Comparison of ENCODE assay signal across 16 cellular contexts in genomic region chr10:34908472-34908871, GRCh38.
DNase-seq lines count a peak whose midpoint lies in the region; ATAC-seq and TF ChIP-seq lines count a peak whose summit lies in the region.
"Had no signal": no experiment of that assay in that cellular context is flagged by ENCODE, and none has a peak within 500 bp of the region (broad histone marks: within the 10 kb centered on the region; RNA-seq: fewer than 3 reads in every experiment).

No MANE protein-coding gene starts in this region.

- H3K4me1 Mint-ChIP-seq in naive thymus-derived CD8-positive, alpha-beta T cell: no peaks in the 10 kb centered on the region
- H3K4me1 Mint-ChIP-seq: activated naive CD4-positive, alpha-beta T cell treated with anti-CD3 and anti-CD28 coated beads, Interleukin-2, amount 50 U/mL, for 24 hours had no signal

- peak overlapping the region; percentile 1 for H2AFZ ChIP-seq in fibroblast of lung (ENCODE audit: low read length)

- H3K27me3 Mint-ChIP-seq in naive thymus-derived CD8-positive, alpha-beta T cell: peaks cover 0 to 3% (median 0%) of the 10 kb centered on the region in 5 donors
- H3K27me3 Mint-ChIP-seq: activated CD4-positive, alpha-beta memory T cell treated with anti-CD3 and anti-CD28 coated beads for 36 hours had no signal

- peak overlapping the region; percentile 11 for H3K4me2 ChIP-seq in fibroblast of lung (ENCODE audit: extremely low read depth, insufficient read depth, low read length)

- H3K4me3 ChIP-seq in fibroblast of lung (replicated peaks in 1 of 4; ENCODE audit: control extremely low read depth in 1 of 4, insufficient read depth in 1 of 4, low read depth in 3 of 4, low read length in 4 of 4) (no peak overlapping the region), sigmoid colon (no peak overlapping the region)

- no peaks in the 10 kb centered on the region for H3K79me2 ChIP-seq in fibroblast of lung (ENCODE audit: control insufficient read depth, insufficient read depth, low read length)

- TF ChIP-seq CTCF in fibroblast of lung (conservative IDR thresholded peaks at IDR 0.05 in 1 of 2, IDR thresholded peaks at IDR 0.05 in 1 of 2; ENCODE audit: low read depth in 1 of 2, low read length in 2 of 2) (no peak), sigmoid colon (IDR thresholded peaks at IDR 0.05) (no peak)

- no peak overlapping the region for H3K4me3 Mint-ChIP-seq in naive thymus-derived CD8-positive, alpha-beta T cell
- H3K4me3 Mint-ChIP-seq: activated CD4-positive, alpha-beta memory T cell treated with anti-CD3 and anti-CD28 coated beads for 36 hours; activated naive CD4-positive, alpha-beta T cell treated with anti-CD3 and anti-CD28 coated beads, Interleukin-2, amount 50 U/mL, for 24 hours had no signal

- H3K9me3 Mint-ChIP-seq in naive thymus-derived CD8-positive, alpha-beta T cell: no peaks in the 10 kb centered on the region
- H3K9me3 Mint-ChIP-seq: activated CD4-positive, alpha-beta memory T cell treated with anti-CD3 and anti-CD28 coated beads for 36 hours; activated naive CD4-positive, alpha-beta T cell treated with anti-CD3 and anti-CD28 coated beads, Interleukin-2, amount 50 U/mL, for 24 hours had no signal

- intact Hi-C loops in sigmoid colon (cut with DNase I): no loop called here

- no peak for TF ChIP-seq EP300 in sigmoid colon (IDR thresholded peaks at IDR 0.05)

- WGBS in sigmoid colon, 2 donors: 66 to 67% methylated on average over 5 of the region's 5 CpGs

- no peak overlapping the region for H3K9ac ChIP-seq in fibroblast of lung (ENCODE audit: insufficient read depth, low read length)

- H3K27ac Mint-ChIP-seq in naive thymus-derived CD8-positive, alpha-beta T cell: peak overlapping the region in 1 of 10 donors; percentile 5
- H3K27ac Mint-ChIP-seq: activated CD4-positive, alpha-beta memory T cell treated with anti-CD3 and anti-CD28 coated beads for 36 hours; activated naive CD4-positive, alpha-beta T cell treated with anti-CD3 and anti-CD28 coated beads, Interleukin-2, amount 50 U/mL, for 24 hours had no signal

- DNase-seq in EL: peak; percentile 88
- DNase-seq in NCI-H1694 treated with DMSO at 0.1 percent for 48 hours (lab: John Stamatoyannopoulos, UW): peak; percentile 58
- DNase-seq in fibroblast of lung (ENCODE audit: low read depth in 2 of 2): peak; percentile 16 to 76
- peak; percentile 59 for DNase-seq in sigmoid colon
- DNase-seq in NCI-H1092 treated with DMSO at 0.1 percent for 48 hours (lab: John Stamatoyannopoulos, UW): no peak
- DNase-seq in activated T-cell treated with anti-CD3 and anti-CD28 coated beads, Interleukin-2, amount 50 U/mL, for 48 hours: no peak
- DNase-seq in T-helper 1 cell: no peak
- no peak for DNase-seq in naive thymus-derived CD8-positive, alpha-beta T cell
- DNase-seq: activated CD4-positive, alpha-beta memory T cell treated with anti-CD3 and anti-CD28 coated beads for 36 hours; cortex of kidney; NCI-H2227 treated with DMSO at 0.1 percent for 48 hours; occipital lobe; stimulated activated CD4-positive, alpha-beta T cell treated with anti-CD3 and anti-CD28 coated beads, Interleukin-2, amount 100 ng/mL, for 48 hours; stimulated activated naive CD8-positive, alpha-beta T cell treated with anti-CD3 and anti-CD28 coated beads, Interleukin-15, Interleukin-2, amounts not matched to agents 100 U/mL and 50 U/mL, for 24 hours had no signal

- POLR2A ChIA-PET in naive thymus-derived CD8-positive, alpha-beta T cell (lab: Charles Lee): no interaction called here

- H3K4me1 ChIP-seq in fibroblast of lung (ENCODE audit: control insufficient read depth, extremely low read depth, insufficient read depth, low read length): peaks cover 3% of the 10 kb centered on the region
- H3K4me1 ChIP-seq in sigmoid colon: peaks cover 0 to 27% (median 11%) of the 10 kb centered on the region in 4 donors

- no peak for ATAC-seq in naive thymus-derived CD8-positive, alpha-beta T cell
- ATAC-seq: Panc1; stimulated activated naive CD8-positive, alpha-beta T cell treated with anti-CD3 and anti-CD28 coated beads, Interleukin-15, Interleukin-2, amounts not matched to agents 100 U/mL and 50 U/mL, for 24 hours had no signal

- no peaks in the 10 kb centered on the region for H4K20me1 ChIP-seq in fibroblast of lung (ENCODE audit: control insufficient read depth, extremely low read depth, insufficient read depth, low read length)

- H3K36me3 Mint-ChIP-seq in naive thymus-derived CD8-positive, alpha-beta T cell: no peaks in the 10 kb centered on the region
- H3K36me3 Mint-ChIP-seq: activated CD4-positive, alpha-beta memory T cell treated with anti-CD3 and anti-CD28 coated beads for 36 hours; activated naive CD4-positive, alpha-beta T cell treated with anti-CD3 and anti-CD28 coated beads, Interleukin-2, amount 50 U/mL, for 24 hours had no signal

- H3K36me3 ChIP-seq in fibroblast of lung (ENCODE audit: control insufficient read depth, insufficient read depth, low read length) (no peaks in the 10 kb centered on the region), sigmoid colon (no peaks in the 10 kb centered on the region)

- H3K27me3 ChIP-seq in fibroblast of lung (ENCODE audit: control insufficient read depth, insufficient read depth, low read length) (no peaks in the 10 kb centered on the region), sigmoid colon (no peaks in the 10 kb centered on the region)

- H3K9me3 ChIP-seq in fibroblast of lung (ENCODE audit: control insufficient read depth, insufficient read depth, low read depth, low read length) (no peaks in the 10 kb centered on the region), sigmoid colon (no peaks in the 10 kb centered on the region)

- TF ChIP-seq POLR2A in sigmoid colon (IDR thresholded peaks at IDR 0.05): no peak

- H3K27ac ChIP-seq in fibroblast of lung (ENCODE audit: insufficient read depth, low read length) (no peak overlapping the region), sigmoid colon (no peak overlapping the region)

Comparison
In these comparisons a context has a peak if more than half of its experiments do, and no peak if none do; other contexts are left out.
1. DNase-seq: peak in EL (single experiment), NCI-H1694 treated with DMSO at 0.1 percent for 48 hours (single experiment), fibroblast of lung (2 of 2) and sigmoid colon (single experiment); none in NCI-H1092 treated with DMSO at 0.1 percent for 48 hours (single experiment), activated T-cell treated with anti-CD3 and anti-CD28 coated beads, Interleukin-2, amount 50 U/mL, for 48 hours (0 of 2), T-helper 1 cell (0 of 5) and naive thymus-derived CD8-positive, alpha-beta T cell (0 of 10).